ENCODE assay signal across 8 cellular contexts in the genomic region with DNA sequence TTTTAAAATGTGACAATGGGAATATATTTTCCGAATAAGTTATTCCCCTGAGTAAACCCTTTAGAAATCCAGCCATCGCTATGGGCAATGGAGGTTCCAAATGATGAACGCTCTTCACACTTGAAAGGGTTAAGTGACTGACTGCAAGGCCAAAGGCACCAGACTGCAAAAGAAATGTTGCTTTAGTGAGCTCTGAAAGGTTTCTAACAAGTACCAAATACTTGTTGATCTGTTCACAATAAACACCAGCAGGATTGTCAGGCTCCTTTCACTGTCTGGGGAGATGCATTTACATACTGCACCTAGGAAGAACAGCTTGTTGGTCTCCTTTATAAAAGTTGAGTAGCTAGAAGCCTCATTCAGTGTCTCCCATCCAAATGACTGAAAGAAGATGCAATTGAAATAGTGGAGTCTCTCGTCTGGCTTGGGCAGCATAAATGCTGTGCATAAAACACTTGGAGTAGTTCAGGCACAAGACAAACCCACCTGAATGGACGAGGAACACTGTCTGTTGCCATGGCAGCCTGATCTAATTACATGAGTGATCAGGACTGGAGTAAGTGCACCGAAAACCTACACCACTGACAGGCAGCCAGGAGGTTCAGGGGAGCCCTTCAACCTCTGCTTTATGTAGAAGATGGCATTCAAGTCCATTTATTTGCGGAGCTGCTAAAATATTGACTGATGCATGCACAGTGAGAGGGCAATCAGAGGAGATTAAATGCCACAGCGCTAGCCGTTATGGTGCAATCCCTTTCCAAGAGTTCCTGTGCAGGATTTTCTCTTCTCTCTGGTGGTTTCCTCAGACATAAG. TPM values are rescaled to one million over a fixed set of nuclear protein-coding genes. Genes with fewer than 3 reads are reported as not detected.
DNase-seq lines count a peak whose midpoint lies in the region; ATAC-seq and TF ChIP-seq lines count a peak whose summit lies in the region.

No MANE protein-coding gene starts in this region.

- H3K27me3 Mint-ChIP-seq in naive thymus-derived CD4-positive, alpha-beta T cell, result peaks cover 0 to 4% (median 0%) of the 10 kb centered on the region in 5 donors

- H3K36me3 Mint-ChIP-seq in naive thymus-derived CD4-positive, alpha-beta T cell, result peaks cover 0 to 19% (median 0%) of the 10 kb centered on the region in 5 donors

- CTCF ChIA-PET in naive thymus-derived CD4-positive, alpha-beta T cell (lab: Charles Lee), result interaction anchor here (0.9 to 1.6 kb wide), 5 partner anchors 9 to 19 kb away, joined by 3 to 10 read pairs (median 5); no protein-coding TSS in a partner anchor

- TF ChIP-seq CTCF in coronary artery (IDR thresholded peaks at IDR 0.05), result no peak

- peak overlapping the region; percentile 21 to 100 for H3K27ac ChIP-seq in coronary artery
- H3K27ac ChIP-seq in naive thymus-derived CD4-positive, alpha-beta T cell (ENCODE audit: low read depth, low read length), result peak overlapping the region; percentile 95

- ATAC-seq in naive thymus-derived CD4-positive, alpha-beta T cell, result no peak
- ATAC-seq in GM21447 (IDR thresholded peaks at IDR 0.05; ENCODE audit: unreplicated experiment) (no peak), HG02642 (IDR thresholded peaks at IDR 0.05; ENCODE audit: poor library complexity, unreplicated experiment) (no peak)

- peak overlapping the region; percentile 90 to 99 (median 96) for H3K27ac Mint-ChIP-seq in naive thymus-derived CD4-positive, alpha-beta T cell

- intact Hi-C loops in naive thymus-derived CD4-positive, alpha-beta T cell (cut with micrococcal nuclease), result no loop called here

- POLR2A ChIA-PET in naive thymus-derived CD4-positive, alpha-beta T cell (lab: Charles Lee), result interaction anchor here (0.5 to 1.8 kb wide), 5 partner anchors 11 to 1447 kb away, joined by 3 to 7 read pairs (median 3); no protein-coding TSS in a partner anchor

- no peaks in the 10 kb centered on the region for H3K27me3 ChIP-seq in naive thymus-derived CD4-positive, alpha-beta T cell (ENCODE audit: control insufficient read depth in 2 of 2, insufficient read depth in 2 of 2, low read length in 2 of 2)

- peak overlapping the region; percentile 55 to 100 (median 96) for H3K4me3 Mint-ChIP-seq in naive thymus-derived CD4-positive, alpha-beta T cell

- H3K36me3 ChIP-seq in naive thymus-derived CD4-positive, alpha-beta T cell (ENCODE audit: control insufficient read depth in 2 of 3, insufficient read depth in 3 of 3, low read length in 3 of 3), result peaks cover 0 to 6% (median 0%) of the 10 kb centered on the region in 3 experiments

- H3K4me1 ChIP-seq in naive thymus-derived CD4-positive, alpha-beta T cell (ENCODE audit: control insufficient read depth in 2 of 2, insufficient read depth in 2 of 2, low read length in 2 of 2), result peaks cover 1 to 13% of the 10 kb centered on the region in 2 donors

- H3K4me3 ChIP-seq in coronary artery, result peak overlapping the region; percentile 100
- no peak overlapping the region for H3K4me3 ChIP-seq in naive thymus-derived CD4-positive, alpha-beta T cell (ENCODE audit: low read length)

- no peaks in the 10 kb centered on the region for H3K9me3 ChIP-seq in naive thymus-derived CD4-positive, alpha-beta T cell (ENCODE audit: control insufficient read depth in 2 of 3, low read length in 3 of 3)

- H3K9me3 Mint-ChIP-seq in naive thymus-derived CD4-positive, alpha-beta T cell, result peaks cover 0 to 5% (median 0%) of the 10 kb centered on the region in 11 donors

- DNase-seq in NCI-H1417 (lab: John Stamatoyannopoulos, UW) (peak; percentile 62 to 82 (median 79)), NCI-H1417 treated with DMSO at 0.1 percent for 48 hours (lab: John Stamatoyannopoulos, UW) (no peak), NCI-H748 treated with DMSO at 0.1 percent for 48 hours (lab: John Stamatoyannopoulos, UW) (peak; percentile 91), coronary artery (ENCODE audit: low spot score) (no peak), ureter (ENCODE audit: low spot score) (no peak)
- peak in 2 of 9 donors; percentile 9 to 16 for DNase-seq in naive thymus-derived CD4-positive, alpha-beta T cell

- peaks cover 22 to 57% (median 30%) of the 10 kb centered on the region in 7 donors for H3K4me1 Mint-ChIP-seq in naive thymus-derived CD4-positive, alpha-beta T cell

RNA-seq across cellular contexts. Expression of a gene that starts 2.9 kb away (rescaled TPM):
- 10 to 100 TPM; 32.2 to 82.7 (median 47.4) TPM for total RNA-seq in naive thymus-derived CD4-positive, alpha-beta T cell
- polyA plus RNA-seq in naive thymus-derived CD4-positive, alpha-beta T cell, result 1 to 10 TPM; 1.5 to 3.0 TPM
- total RNA-seq in ureter, result 63.7 TPM

Comparison
In these comparisons a context has a peak if more than half of its experiments do, and no peak if none do; other contexts are left out.
1. DNase-seq: peak in NCI-H1417 (3 of 3) and NCI-H748 treated with DMSO at 0.1 percent for 48 hours (single experiment); none in NCI-H1417 treated with DMSO at 0.1 percent for 48 hours (single experiment), coronary artery (single experiment) and ureter (single experiment).